ENCODE assay signal across 8 cellular contexts in the genomic region with DNA sequence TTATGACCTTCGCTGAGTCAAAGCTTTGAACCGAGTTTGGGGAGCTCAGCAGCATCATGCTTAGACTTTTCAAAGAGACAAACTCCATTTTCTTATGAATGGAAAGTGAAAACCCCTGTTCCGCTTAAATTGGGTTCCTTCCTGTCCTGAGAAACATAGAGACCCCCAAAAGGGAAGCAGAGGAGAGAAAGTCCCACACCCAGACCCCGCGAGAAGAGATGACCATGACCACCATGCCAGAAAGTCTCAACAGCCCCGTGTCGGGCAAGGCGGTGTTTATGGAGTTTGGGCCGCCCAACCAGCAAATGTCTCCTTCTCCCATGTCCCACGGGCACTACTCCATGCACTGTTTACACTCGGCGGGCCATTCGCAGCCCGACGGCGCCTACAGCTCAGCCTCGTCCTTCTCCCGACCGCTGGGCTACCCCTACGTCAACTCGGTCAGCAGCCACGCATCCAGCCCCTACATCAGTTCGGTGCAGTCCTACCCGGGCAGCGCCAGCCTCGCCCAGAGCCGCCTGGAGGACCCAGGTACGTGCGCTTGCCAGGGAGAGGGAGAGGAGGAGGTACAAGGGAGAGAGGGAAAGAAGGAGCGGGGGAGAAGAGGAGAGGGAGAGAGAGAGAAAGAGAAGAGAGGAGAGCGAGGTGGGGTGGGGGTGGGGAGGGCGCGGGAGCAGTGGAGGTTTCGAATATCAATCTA. TPM values are rescaled to one million over a fixed set of nuclear protein-coding genes. Genes with fewer than 3 reads are reported as not detected.
A peak's percentile ranks its signal among the peaks of the same experiment; 100 is the strongest.
DNase-seq lines count a peak whose midpoint lies in the region; ATAC-seq and TF ChIP-seq lines count a peak whose summit lies in the region.

DLX1 (plus strand) TSS at position 48 of the 700 bp plus-strand sequence; CDS start at position 219, 171 bp downstream.

- peaks cover 0 to 15% of the 10 kb centered on the region in 2 donors for H3K36me3 Mint-ChIP-seq in CD4-positive, alpha-beta memory T cell

- peak within 1 kb of the TSS in 6 of 7 donors; percentile 24 to 99 (median 87) for H3K27ac Mint-ChIP-seq in CD4-positive, alpha-beta memory T cell

- peak within 1 kb of the TSS; percentile 73 to 89 (median 78) for H3K4me3 Mint-ChIP-seq in CD4-positive, alpha-beta memory T cell

- H3K9me3 Mint-ChIP-seq in CD4-positive, alpha-beta memory T cell = peaks cover 0 to 57% (median 16%) of the 10 kb centered on the region in 8 donors

- ATAC-seq in GM21367 (IDR thresholded peaks at IDR 0.05; ENCODE audit: unreplicated experiment) = peak; percentile 7

- H3K27ac ChIP-seq in CD4-positive, alpha-beta memory T cell (ENCODE audit: low read depth, low read length) = no peak within 1 kb of the TSS
- H3K27ac ChIP-seq in breast epithelium (no peak within 1 kb of the TSS), muscle layer of duodenum (ENCODE audit: low read length) (no peak within 1 kb of the TSS)

- H3K4me1 ChIP-seq in CD4-positive, alpha-beta memory T cell (ENCODE audit: insufficient read depth, low read length) = peaks cover 68% of the 10 kb centered on the region
- peaks cover 8 to 25% of the 10 kb centered on the region in 2 donors for H3K4me1 ChIP-seq in breast epithelium
- peaks cover 0 to 40% of the 10 kb centered on the region in 2 donors for H3K4me1 ChIP-seq in muscle layer of duodenum (ENCODE audit: control insufficient read depth in 1 of 2, insufficient read depth in 2 of 2, low read length in 2 of 2)

- CTCF ChIA-PET in CD4-positive, alpha-beta memory T cell (lab: Charles Lee; ENCODE audit: partially characterized antibody) = interaction anchor here (1.0 to 1.7 kb wide), 2 partner anchors 9 to 19 kb away, joined by 3 to 5 read pairs; no protein-coding TSS in a partner anchor

- intact Hi-C loops in CD4-positive, alpha-beta memory T cell (cut with micrococcal nuclease) = loop anchor here (1.0 to 10.0 kb wide), 3 partner anchors 10 to 1261 kb away; partner anchors contain the start of gene DLX2
- intact Hi-C loops in breast epithelium (cut with DNase I; ENCODE audit: low total_unique reads) = no loop called here

- DNase-seq in CD4-positive, alpha-beta memory T cell = peak in 2 of 5 donors; percentile 30 to 33
- DNase-seq in NB4 (ENCODE audit: low read depth) (no peak), breast epithelium (ENCODE audit: low spot score in 2 of 2) (no peak), GM19240 (ENCODE audit: insufficient read length, low spot score) (no peak), GM03348 (ENCODE audit: low spot score) (no peak), A172 (ENCODE audit: low spot score) (no peak)

- POLR2A ChIA-PET in CD4-positive, alpha-beta memory T cell (lab: Charles Lee; ENCODE audit: partially characterized antibody) = interaction anchor here (1.0 to 14.0 kb wide), 2 partner anchors 15 to 380 kb away, joined by 3 to 186 read pairs; partner anchors contain the start of gene DLX2

- TF ChIP-seq POLR2A in NB4 (IDR thresholded peaks at IDR 0.05; ENCODE audit: extremely low read depth, insufficient read length) = no peak
- TF ChIP-seq POLR2A in breast epithelium (IDR thresholded peaks at IDR 0.05) = no peak

- H3K4me3 ChIP-seq in CD4-positive, alpha-beta memory T cell (ENCODE audit: low read length in 2 of 2) = peak within 1 kb of the TSS; percentile 28 to 42
- peak within 1 kb of the TSS; percentile 53 for H3K4me3 ChIP-seq in NB4 (ENCODE audit: low read depth, low read length)
- H3K4me3 ChIP-seq in breast epithelium = peak within 1 kb of the TSS; percentile 33 to 70 (median 40)
- peak within 1 kb of the TSS; percentile 49 to 65 for H3K4me3 ChIP-seq in muscle layer of duodenum (ENCODE audit: low read depth in 1 of 2, low read length in 2 of 2)

- peaks cover 28 to 78% (median 57%) of the 10 kb centered on the region in 4 donors for H3K4me1 Mint-ChIP-seq in CD4-positive, alpha-beta memory T cell

- H3K9me3 ChIP-seq in CD4-positive, alpha-beta memory T cell (ENCODE audit: control insufficient read depth in 1 of 2, low read length in 2 of 2) = no peaks in the 10 kb centered on the region
- H3K9me3 ChIP-seq in breast epithelium = peaks cover 0 to 6% of the 10 kb centered on the region in 2 donors
- no peaks in the 10 kb centered on the region for H3K9me3 ChIP-seq in muscle layer of duodenum (ENCODE audit: control insufficient read depth in 1 of 2, low read length in 2 of 2)

- peaks cover 100% of the 10 kb centered on the region for H3K27me3 ChIP-seq in CD4-positive, alpha-beta memory T cell (ENCODE audit: insufficient read depth, low read length)
- peaks cover 24 to 100% of the 10 kb centered on the region in 2 donors for H3K27me3 ChIP-seq in breast epithelium
- peaks cover 99% of the 10 kb centered on the region for H3K27me3 ChIP-seq in muscle layer of duodenum (ENCODE audit: low read depth, low read length)

- H3K36me3 ChIP-seq in CD4-positive, alpha-beta memory T cell (ENCODE audit: insufficient read depth, low read length) = no peaks in the 10 kb centered on the region
- H3K36me3 ChIP-seq in breast epithelium = no peaks in the 10 kb centered on the region
- H3K36me3 ChIP-seq in muscle layer of duodenum (ENCODE audit: control insufficient read depth in 1 of 2, insufficient read depth in 2 of 2, low read length in 2 of 2) = no peaks in the 10 kb centered on the region

- TF ChIP-seq CTCF in NB4 (IDR thresholded peaks at IDR 0.05; ENCODE audit: low read depth, low read length) (no peak), breast epithelium (IDR thresholded peaks at IDR 0.05) (no peak)

- peaks cover 66 to 85% of the 10 kb centered on the region in 2 donors for H3K27me3 Mint-ChIP-seq in CD4-positive, alpha-beta memory T cell

RNA-seq across cellular contexts. Expression of gene DLX1, which starts in this region (rescaled TPM):
- total RNA-seq in CD4-positive, alpha-beta memory T cell = not detected
- not detected for polyA plus RNA-seq in CD4-positive, alpha-beta memory T cell
- under 1 TPM in 1 of 3 donors, not detected in 2; 0.29 TPM for total RNA-seq in breast epithelium
- 3.9 and 5.3 TPM in 2 replicates for total RNA-seq in A172 (2014; rRNA removed; shearing (Covaris generic))
